In the genomic region with DNA sequence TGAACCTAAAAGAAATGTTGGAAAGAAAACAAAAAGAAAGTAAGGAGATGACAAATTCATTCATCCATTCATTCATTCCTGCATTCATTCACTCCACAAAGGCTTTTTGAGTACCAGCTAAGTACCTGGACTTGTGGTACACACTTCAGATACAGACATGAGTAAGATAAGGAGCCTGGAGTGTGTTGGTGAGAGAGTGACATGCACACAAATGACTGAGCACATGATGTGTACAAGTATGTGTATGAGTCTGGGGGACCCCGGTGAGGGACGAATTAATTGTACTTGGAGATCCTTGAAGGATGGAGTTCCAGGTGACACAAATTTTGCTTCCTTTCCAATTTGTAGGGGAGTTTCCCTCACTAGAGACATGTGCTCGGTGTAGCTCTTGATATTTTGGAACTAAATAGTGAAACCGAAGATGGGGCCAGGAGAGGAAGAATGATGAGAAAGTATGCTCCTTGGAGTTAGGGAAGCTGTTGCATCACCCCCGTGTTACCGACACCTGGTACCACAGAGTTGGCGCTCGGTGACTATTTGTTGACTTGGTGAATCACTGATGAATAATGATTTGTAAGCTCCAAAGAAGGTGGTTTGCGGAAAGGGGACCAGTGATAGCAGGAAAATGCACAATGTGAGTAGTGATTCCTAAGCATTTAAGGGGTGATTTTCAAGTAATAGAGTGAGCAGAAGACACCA, we compare ENCODE assay signal across 1 cellular context.
TF ChIP-seq lines count a peak whose summit lies in the region.

No MANE protein-coding gene starts in this region.

TF ChIP-seq in HCT116, 20 proteins besides CTCF, POLR2A, EP300 and RAD21 (continued from another document):
- TF ChIP-seq TCF7L2 (IDR thresholded peaks at IDR 0.05; ENCODE audit: borderline replicate concordance, extremely low read depth, insufficient read depth, insufficient read length) (no peak), POLR2AphosphoS5 (IDR thresholded peaks at IDR 0.05; ENCODE audit: low read depth, low read length) (no peak), YY1 (IDR thresholded peaks at IDR 0.05; ENCODE audit: extremely low read depth, insufficient replicate concordance, low read depth, low read length) (no peak), EZH2phosphoT487 (IDR thresholded peaks at IDR 0.05; ENCODE audit: borderline replicate concordance) (no peak), FOSL1 (IDR thresholded peaks at IDR 0.05; ENCODE audit: low read depth) (peak; percentile 79), ELF1 (IDR thresholded peaks at IDR 0.05; ENCODE audit: borderline replicate concordance, low read depth) (no peak), SRF (IDR thresholded peaks at IDR 0.05; ENCODE audit: low read depth) (0 out of 2 replicates have a peak, but pooled peaks have one; percentile 21), JUND (IDR thresholded peaks at IDR 0.05) (peak; percentile 63), ZFX (IDR thresholded peaks at IDR 0.05) (no peak), EGR1 (IDR thresholded peaks at IDR 0.05; ENCODE audit: low read depth) (no peak), SIN3A (IDR thresholded peaks at IDR 0.05; ENCODE audit: low read depth) (no peak), EZH2 (IDR thresholded peaks at IDR 0.05) (no peak), CBX3 (IDR thresholded peaks at IDR 0.05; ENCODE audit: low read depth) (no peak), ZNF274 (IDR thresholded peaks at IDR 0.05; ENCODE audit: low read depth, low read length) (no peak)
- TF ChIP-seq, protein P1, sequence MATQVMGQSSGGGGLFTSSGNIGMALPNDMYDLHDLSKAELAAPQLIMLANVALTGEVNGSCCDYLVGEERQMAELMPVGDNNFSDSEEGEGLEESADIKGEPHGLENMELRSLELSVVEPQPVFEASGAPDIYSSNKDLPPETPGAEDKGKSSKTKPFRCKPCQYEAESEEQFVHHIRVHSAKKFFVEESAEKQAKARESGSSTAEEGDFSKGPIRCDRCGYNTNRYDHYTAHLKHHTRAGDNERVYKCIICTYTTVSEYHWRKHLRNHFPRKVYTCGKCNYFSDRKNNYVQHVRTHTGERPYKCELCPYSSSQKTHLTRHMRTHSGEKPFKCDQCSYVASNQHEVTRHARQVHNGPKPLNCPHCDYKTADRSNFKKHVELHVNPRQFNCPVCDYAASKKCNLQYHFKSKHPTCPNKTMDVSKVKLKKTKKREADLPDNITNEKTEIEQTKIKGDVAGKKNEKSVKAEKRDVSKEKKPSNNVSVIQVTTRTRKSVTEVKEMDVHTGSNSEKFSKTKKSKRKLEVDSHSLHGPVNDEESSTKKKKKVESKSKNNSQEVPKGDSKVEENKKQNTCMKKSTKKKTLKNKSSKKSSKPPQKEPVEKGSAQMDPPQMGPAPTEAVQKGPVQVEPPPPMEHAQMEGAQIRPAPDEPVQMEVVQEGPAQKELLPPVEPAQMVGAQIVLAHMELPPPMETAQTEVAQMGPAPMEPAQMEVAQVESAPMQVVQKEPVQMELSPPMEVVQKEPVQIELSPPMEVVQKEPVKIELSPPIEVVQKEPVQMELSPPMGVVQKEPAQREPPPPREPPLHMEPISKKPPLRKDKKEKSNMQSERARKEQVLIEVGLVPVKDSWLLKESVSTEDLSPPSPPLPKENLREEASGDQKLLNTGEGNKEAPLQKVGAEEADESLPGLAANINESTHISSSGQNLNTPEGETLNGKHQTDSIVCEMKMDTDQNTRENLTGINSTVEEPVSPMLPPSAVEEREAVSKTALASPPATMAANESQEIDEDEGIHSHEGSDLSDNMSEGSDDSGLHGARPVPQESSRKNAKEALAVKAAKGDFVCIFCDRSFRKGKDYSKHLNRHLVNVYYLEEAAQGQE (IDR thresholded peaks at IDR 0.05; ENCODE audit: low read depth), result no peak
- TF ChIP-seq, protein P2, sequence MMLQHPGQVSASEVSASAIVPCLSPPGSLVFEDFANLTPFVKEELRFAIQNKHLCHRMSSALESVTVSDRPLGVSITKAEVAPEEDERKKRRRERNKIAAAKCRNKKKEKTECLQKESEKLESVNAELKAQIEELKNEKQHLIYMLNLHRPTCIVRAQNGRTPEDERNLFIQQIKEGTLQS (IDR thresholded peaks at IDR 0.05), result peak; percentile 87
